In genomic region chrX:107979534-107979933, GRCh38 we compare ENCODE assay signal across 18 cellular contexts. TPM values are rescaled to one million over a fixed set of nuclear protein-coding genes. Genes with fewer than 3 reads are reported as not detected.
DNase-seq lines count a peak whose midpoint lies in the region; ATAC-seq and TF ChIP-seq lines count a peak whose summit lies in the region.
"Had no signal": no experiment of that assay in that cellular context is flagged by ENCODE, and none has a peak within 500 bp of the region (broad histone marks: within the 10 kb centered on the region; RNA-seq: fewer than 3 reads in every experiment).

No MANE protein-coding gene starts in this region.

- no peak overlapping the region for H3K27ac Mint-ChIP-seq in activated naive CD8-positive, alpha-beta T cell treated with anti-CD3 and anti-CD28 coated beads, Interleukin-2, amount 50 U/mL, for 24 hours
- no peak overlapping the region for H3K27ac Mint-ChIP-seq in activated naive CD8-positive, alpha-beta T cell treated with anti-CD3 and anti-CD28 coated beads for 36 hours
- H3K27ac Mint-ChIP-seq in GM23338, result peak overlapping the region; percentile 35; the same call in 1 of the 2 replicates
- peak overlapping the region; percentile 48 for H3K27ac Mint-ChIP-seq in stimulated activated effector memory CD8-positive, alpha-beta T cell treated with anti-CD3 and anti-CD28 coated beads, Interleukin-12 subunit alpha, Interleukin-12 subunit beta, amount 100 ng/mL, for 72 hours

- no peak overlapping the region for H3K4me3 ChIP-seq in GM23338
- H3K4me3 ChIP-seq in OCI-LY3 (ENCODE audit: low read length), result no peak overlapping the region
- H3K4me3 ChIP-seq: K562 had no signal

- H3K4me3 Mint-ChIP-seq in activated naive CD8-positive, alpha-beta T cell treated with anti-CD3 and anti-CD28 coated beads, Interleukin-2, amount 50 U/mL, for 24 hours, result no peak overlapping the region
- no peak overlapping the region for H3K4me3 Mint-ChIP-seq in activated naive CD8-positive, alpha-beta T cell treated with anti-CD3 and anti-CD28 coated beads for 36 hours
- no peak overlapping the region for H3K4me3 Mint-ChIP-seq in GM23338
- no peak overlapping the region for H3K4me3 Mint-ChIP-seq in stimulated activated effector memory CD8-positive, alpha-beta T cell treated with anti-CD3 and anti-CD28 coated beads, Interleukin-12 subunit alpha, Interleukin-12 subunit beta, amount 100 ng/mL, for 72 hours

- no peak overlapping the region for H3K4me2 ChIP-seq in GM23338
- no peak overlapping the region for H3K4me2 ChIP-seq in OCI-LY3 (ENCODE audit: low read length)

- no peak for DNase-seq in activated naive CD8-positive, alpha-beta T cell treated with anti-CD3 and anti-CD28 coated beads, Interleukin-2, amount 50 U/mL, for 24 hours
- no peak for DNase-seq in activated naive CD8-positive, alpha-beta T cell treated with anti-CD3 and anti-CD28 coated beads for 36 hours
- DNase-seq in GM23338 (ENCODE audit: low spot score) (no peak), GM03348 (ENCODE audit: low spot score) (no peak)
- DNase-seq in stimulated activated effector memory CD8-positive, alpha-beta T cell treated with anti-CD3 and anti-CD28 coated beads, Interleukin-12 subunit alpha, Interleukin-12 subunit beta, amount 100 ng/mL, for 72 hours (ENCODE audit: low spot score in 2 of 2), result no peak
- DNase-seq: C1 segment of cervical spinal cord, DMS153, EL, HCEC 1CT, NCI-H1092, NCI-H2107, NCI-H345, NCI-H526 treated with DMSO at 0.1 percent for 48 hours, PC-3 had no signal

- H3K9me3 ChIP-seq in OCI-LY3 (ENCODE audit: insufficient read depth, low read length), result no peaks in the 10 kb centered on the region

- H4K20me1 ChIP-seq in GM23338 (replicated peaks; ENCODE audit: insufficient read depth), result no peaks in the 10 kb centered on the region
- H4K20me1 ChIP-seq in OCI-LY3 (ENCODE audit: insufficient read depth, low read length), result no peaks in the 10 kb centered on the region

- H2AFZ ChIP-seq in GM23338, result no peak overlapping the region
- H2AFZ ChIP-seq in OCI-LY3 (ENCODE audit: low read depth, low read length), result no peak overlapping the region

- H3K4me1 Mint-ChIP-seq in activated naive CD8-positive, alpha-beta T cell treated with anti-CD3 and anti-CD28 coated beads, Interleukin-2, amount 50 U/mL, for 24 hours, result no peaks in the 10 kb centered on the region
- peaks cover 2% of the 10 kb centered on the region for H3K4me1 Mint-ChIP-seq in activated naive CD8-positive, alpha-beta T cell treated with anti-CD3 and anti-CD28 coated beads for 36 hours
- H3K4me1 Mint-ChIP-seq in GM23338, result peaks cover 22% of the 10 kb centered on the region
- H3K4me1 Mint-ChIP-seq in stimulated activated effector memory CD8-positive, alpha-beta T cell treated with anti-CD3 and anti-CD28 coated beads, Interleukin-12 subunit alpha, Interleukin-12 subunit beta, amount 100 ng/mL, for 72 hours, result no peaks in the 10 kb centered on the region

- no peaks in the 10 kb centered on the region for H3F3A ChIP-seq in GM23338 (replicated peaks; ENCODE audit: low read depth)

- peak; percentile 52 for ATAC-seq in activated naive CD8-positive, alpha-beta T cell treated with anti-CD3 and anti-CD28 coated beads, Interleukin-2, amount 50 U/mL, for 24 hours
- no peak for ATAC-seq in GM23338
- ATAC-seq in stimulated activated effector memory CD8-positive, alpha-beta T cell treated with anti-CD3 and anti-CD28 coated beads, Interleukin-12 subunit alpha, Interleukin-12 subunit beta, amount 100 ng/mL, for 72 hours, result peak; percentile 69
- ATAC-seq in GM18505 (IDR thresholded peaks at IDR 0.05; ENCODE audit: unreplicated experiment), result no peak
- ATAC-seq: K562 had no signal

- H3K9me3 Mint-ChIP-seq in activated naive CD8-positive, alpha-beta T cell treated with anti-CD3 and anti-CD28 coated beads, Interleukin-2, amount 50 U/mL, for 24 hours, result no peaks in the 10 kb centered on the region
- no peaks in the 10 kb centered on the region for H3K9me3 Mint-ChIP-seq in activated naive CD8-positive, alpha-beta T cell treated with anti-CD3 and anti-CD28 coated beads for 36 hours
- H3K9me3 Mint-ChIP-seq in GM23338, result no peaks in the 10 kb centered on the region
- H3K9me3 Mint-ChIP-seq in stimulated activated effector memory CD8-positive, alpha-beta T cell treated with anti-CD3 and anti-CD28 coated beads, Interleukin-12 subunit alpha, Interleukin-12 subunit beta, amount 100 ng/mL, for 72 hours, result no peaks in the 10 kb centered on the region

- no peaks in the 10 kb centered on the region for H3K9me2 ChIP-seq in GM23338 (ENCODE audit: insufficient read depth)

- no peaks in the 10 kb centered on the region for H3K36me3 ChIP-seq in GM23338 (ENCODE audit: insufficient read depth)
- H3K36me3 ChIP-seq in OCI-LY3 (replicated peaks; ENCODE audit: low read depth, low read length), result no peaks in the 10 kb centered on the region

- no peaks in the 10 kb centered on the region for H3K27me3 Mint-ChIP-seq in activated naive CD8-positive, alpha-beta T cell treated with anti-CD3 and anti-CD28 coated beads, Interleukin-2, amount 50 U/mL, for 24 hours
- H3K27me3 Mint-ChIP-seq in activated naive CD8-positive, alpha-beta T cell treated with anti-CD3 and anti-CD28 coated beads for 36 hours, result no peaks in the 10 kb centered on the region
- peaks cover 2% of the 10 kb centered on the region for H3K27me3 Mint-ChIP-seq in GM23338 (ENCODE audit: insufficient read depth, low read depth, poor library complexity)

- no peak overlapping the region for H3K27ac ChIP-seq in GM23338 (ENCODE audit: low read depth)
- H3K27ac ChIP-seq in OCI-LY3 (ENCODE audit: low read length), result peak overlapping the region; percentile 55

- H3K9ac ChIP-seq in OCI-LY3 (ENCODE audit: low read length), result no peak overlapping the region

- TF ChIP-seq CTCF in GM23338 (conservative IDR thresholded peaks at IDR 0.05; ENCODE audit: low read depth in 2 of 2) (no peak), OCI-LY3 (IDR thresholded peaks at IDR 0.05; ENCODE audit: low read depth, low read length) (no peak)

- no peaks in the 10 kb centered on the region for H3K79me2 ChIP-seq in GM23338 (replicated peaks; ENCODE audit: insufficient read depth)
- H3K79me2 ChIP-seq in OCI-LY3 (ENCODE audit: low read length), result no peaks in the 10 kb centered on the region

- no peaks in the 10 kb centered on the region for H3K27me3 ChIP-seq in GM23338 (ENCODE audit: insufficient read depth)
- peaks cover 3% of the 10 kb centered on the region; the same call in 1 of the 2 replicates for H3K27me3 ChIP-seq in OCI-LY3 (ENCODE audit: low read depth, low read length)

- H3K4me1 ChIP-seq in GM23338 (ENCODE audit: insufficient read depth) (peaks cover 13% of the 10 kb centered on the region; the same call in 1 of the 2 replicates), OCI-LY3 (ENCODE audit: low read length) (peaks cover 9% of the 10 kb centered on the region; the same call in 1 of the 2 replicates)

- H3K36me3 Mint-ChIP-seq in activated naive CD8-positive, alpha-beta T cell treated with anti-CD3 and anti-CD28 coated beads, Interleukin-2, amount 50 U/mL, for 24 hours (ENCODE audit: low read depth), result no peaks in the 10 kb centered on the region
- no peaks in the 10 kb centered on the region for H3K36me3 Mint-ChIP-seq in activated naive CD8-positive, alpha-beta T cell treated with anti-CD3 and anti-CD28 coated beads for 36 hours
- H3K36me3 Mint-ChIP-seq in GM23338 (ENCODE audit: low read depth), result peaks cover 14% of the 10 kb centered on the region; the same call in 1 of the 3 replicates
- no peaks in the 10 kb centered on the region for H3K36me3 Mint-ChIP-seq in stimulated activated effector memory CD8-positive, alpha-beta T cell treated with anti-CD3 and anti-CD28 coated beads, Interleukin-12 subunit alpha, Interleukin-12 subunit beta, amount 100 ng/mL, for 72 hours

- TF ChIP-seq POLR2A in GM18505 (IDR thresholded peaks at IDR 0.05; ENCODE audit: borderline replicate concordance, extremely low read depth, insufficient read depth, insufficient read length), result no peak

TF ChIP-seq in GM23338, 12 proteins besides CTCF, POLR2A, EP300 and RAD21 (continues in another document):
- TF ChIP-seq CREB1 (CRISPR knock-in tag; IDR thresholded peaks at IDR 0.05; ENCODE audit: low read depth), result no peak
- no peak for TF ChIP-seq STAT1 (IDR thresholded peaks at IDR 0.05; ENCODE audit: unreplicated experiment)
- no peak for TF ChIP-seq REST (IDR thresholded peaks at IDR 0.05; ENCODE audit: unreplicated experiment)
- TF ChIP-seq EZH2 (IDR thresholded peaks at IDR 0.05; ENCODE audit: low read depth, unreplicated experiment), result no peak
- no peak for TF ChIP-seq ZNF114 (CRISPR knock-in tag; IDR thresholded peaks at IDR 0.05)
- no peak for TF ChIP-seq POLR2AphosphoS5 (IDR thresholded peaks at IDR 0.05; ENCODE audit: low read depth)
- TF ChIP-seq JUNB (IDR thresholded peaks at IDR 0.05; ENCODE audit: unreplicated experiment), result no peak
- TF ChIP-seq EZH2phosphoT487 (IDR thresholded peaks at IDR 0.05; ENCODE audit: unreplicated experiment), result no peak

RNA-seq across cellular contexts. Expression of gene TEX13B, which starts 2.6 kb away (rescaled TPM):
- total RNA-seq in activated naive CD8-positive, alpha-beta T cell treated with anti-CD3 and anti-CD28 coated beads for 36 hours, result not detected
- total RNA-seq in GM23338 (2014; rRNA removed; shearing (Covaris generic)), result 0.78 TPM in 1 of 2 replicates, not detected in the other
- 0.16 and 0.23 TPM in 2 replicates for polyA plus RNA-seq in GM23338 (2016; fragmentation: Nextera tagmentation; extraction: Ambion mirVana)
- total RNA-seq: K562, MCF 10A, PC-3 had no signal
- polyA plus RNA-seq: K562 had no signal

Comparison
In these comparisons a context has a peak if more than half of its experiments do, and no peak if none do; other contexts are left out.
1. ATAC-seq: peak in activated naive CD8-positive, alpha-beta T cell treated with anti-CD3 and anti-CD28 coated beads, Interleukin-2, amount 50 U/mL, for 24 hours (single experiment) and stimulated activated effector memory CD8-positive, alpha-beta T cell treated with anti-CD3 and anti-CD28 coated beads, Interleukin-12 subunit alpha, Interleukin-12 subunit beta, amount 100 ng/mL, for 72 hours (single experiment); none in GM23338 (single experiment) and GM18505 (single experiment).
2. H3K27ac Mint-ChIP-seq: peak in GM23338 (single experiment) and stimulated activated effector memory CD8-positive, alpha-beta T cell treated with anti-CD3 and anti-CD28 coated beads, Interleukin-12 subunit alpha, Interleukin-12 subunit beta, amount 100 ng/mL, for 72 hours (single experiment); none in activated naive CD8-positive, alpha-beta T cell treated with anti-CD3 and anti-CD28 coated beads, Interleukin-2, amount 50 U/mL, for 24 hours (single experiment) and activated naive CD8-positive, alpha-beta T cell treated with anti-CD3 and anti-CD28 coated beads for 36 hours (single experiment).